22 cellular contexts compared by ENCODE assay signal in genomic region chr17:47009759-47010594, GRCh38. TPM values are rescaled to one million over a fixed set of nuclear protein-coding genes. Genes with fewer than 3 reads are reported as not detected.
DNase-seq lines count a peak whose midpoint lies in the region; ATAC-seq and TF ChIP-seq lines count a peak whose summit lies in the region.
"Had no signal": no experiment of that assay in that cellular context is flagged by ENCODE, and none has a peak within 500 bp of the region (broad histone marks: within the 10 kb centered on the region; RNA-seq: fewer than 3 reads in every experiment).

No MANE protein-coding gene starts in this region.

- peak overlapping the region; percentile 22 for H3K27ac Mint-ChIP-seq in glutamatergic neuron (ENCODE audit: unreplicated experiment)
- no peak overlapping the region for H3K27ac Mint-ChIP-seq in activated CD8-positive, alpha-beta T cell treated with anti-CD3 and anti-CD28 coated beads, Interleukin-2, amount 10 ng/mL, durations not matched to agents 7 days and 5 days
- H3K27ac Mint-ChIP-seq: CD4-positive, alpha-beta T cell had no signal

- H3K27me3 ChIP-seq in PC-3 (ENCODE audit: low read length), result no peaks in the 10 kb centered on the region
- H3K27me3 ChIP-seq: BE2C had no signal

- CTCF ChIA-PET in PC-3 (lab: Charles Lee), result no interaction called here
- CTCF ChIA-PET in activated CD8-positive, alpha-beta T cell treated with anti-CD3 and anti-CD28 coated beads, Interleukin-2, amount 10 ng/mL, durations not matched to agents 7 days and 5 days (lab: Charles Lee), result no interaction called here

- intact Hi-C loops in PC-3 (cut with micrococcal nuclease), result no loop called here

- ATAC-seq in PC-3, result no peak
- ATAC-seq in activated CD8-positive, alpha-beta T cell treated with anti-CD3 and anti-CD28 coated beads, Interleukin-2, amount 10 ng/mL, durations not matched to agents 7 days and 5 days, result no peak
- ATAC-seq: GM12878 had no signal

- H3K27me3 Mint-ChIP-seq in glutamatergic neuron (ENCODE audit: unreplicated experiment), result no peaks in the 10 kb centered on the region
- no peaks in the 10 kb centered on the region for H3K27me3 Mint-ChIP-seq in activated CD8-positive, alpha-beta T cell treated with anti-CD3 and anti-CD28 coated beads, Interleukin-2, amount 10 ng/mL, durations not matched to agents 7 days and 5 days (ENCODE audit: low read depth)
- H3K27me3 Mint-ChIP-seq: CD4-positive, alpha-beta T cell had no signal

- H4K20me1 ChIP-seq in PC-3 (ENCODE audit: low read length), result no peaks in the 10 kb centered on the region

- no TSS peak for BruUV-seq in PC-3 (replicated peaks; lab: Mats Ljungman, UMichigan)

- TF ChIP-seq CTCF in PC-3 (conservative IDR thresholded peaks at IDR 0.05; ENCODE audit: low read depth, low read length) (no peak), glutamatergic neuron (IDR thresholded peaks at IDR 0.05; ENCODE audit: partially characterized antibody, unreplicated experiment) (no peak)

- H3K4me1 ChIP-seq in PC-3 (ENCODE audit: insufficient read depth, low read length), result no peaks in the 10 kb centered on the region
- H3K4me1 ChIP-seq: BE2C had no signal

- H2AFZ ChIP-seq in PC-3 (ENCODE audit: low read length), result no peak overlapping the region
- H2AFZ ChIP-seq: PC-9 had no signal

- no peaks in the 10 kb centered on the region for H3K36me3 Mint-ChIP-seq in glutamatergic neuron (ENCODE audit: unreplicated experiment)
- no peaks in the 10 kb centered on the region for H3K36me3 Mint-ChIP-seq in activated CD8-positive, alpha-beta T cell treated with anti-CD3 and anti-CD28 coated beads, Interleukin-2, amount 10 ng/mL, durations not matched to agents 7 days and 5 days (ENCODE audit: low read depth)

- H3K4me3 ChIP-seq in PC-3 (ENCODE audit: low read length), result no peak overlapping the region
- H3K4me3 ChIP-seq: GM12878, PC-9, SK-N-MC had no signal

- no peaks in the 10 kb centered on the region for H3K9me3 ChIP-seq in PC-3 (ENCODE audit: low read length)
- H3K9me3 ChIP-seq: BE2C had no signal

- no peak overlapping the region for H3K4me3 Mint-ChIP-seq in glutamatergic neuron (ENCODE audit: unreplicated experiment)
- no peak overlapping the region for H3K4me3 Mint-ChIP-seq in activated CD8-positive, alpha-beta T cell treated with anti-CD3 and anti-CD28 coated beads, Interleukin-2, amount 10 ng/mL, durations not matched to agents 7 days and 5 days
- H3K4me3 Mint-ChIP-seq: CD4-positive, alpha-beta T cell had no signal

- H3K9me3 Mint-ChIP-seq in glutamatergic neuron (ENCODE audit: unreplicated experiment), result no peaks in the 10 kb centered on the region
- no peaks in the 10 kb centered on the region for H3K9me3 Mint-ChIP-seq in activated CD8-positive, alpha-beta T cell treated with anti-CD3 and anti-CD28 coated beads, Interleukin-2, amount 10 ng/mL, durations not matched to agents 7 days and 5 days (ENCODE audit: insufficient read depth)
- H3K9me3 Mint-ChIP-seq: CD4-positive, alpha-beta T cell had no signal

- H3K9ac ChIP-seq in PC-3 (ENCODE audit: low read length), result no peak overlapping the region

- H3F3A ChIP-seq in PC-3 (ENCODE audit: low read length, unreplicated experiment), result no peaks in the 10 kb centered on the region

- no peaks in the 10 kb centered on the region for H3K36me3 ChIP-seq in PC-3 (ENCODE audit: low read depth, low read length)
- H3K36me3 ChIP-seq: BE2C had no signal

- no peaks in the 10 kb centered on the region for H3K4me1 Mint-ChIP-seq in glutamatergic neuron (ENCODE audit: low read depth, unreplicated experiment)
- H3K4me1 Mint-ChIP-seq in activated CD8-positive, alpha-beta T cell treated with anti-CD3 and anti-CD28 coated beads, Interleukin-2, amount 10 ng/mL, durations not matched to agents 7 days and 5 days (ENCODE audit: low read depth), result peaks cover 11% of the 10 kb centered on the region

- no peak overlapping the region for H3K27ac ChIP-seq in PC-3 (ENCODE audit: low read length)
- no peak overlapping the region for H3K27ac ChIP-seq in substantia nigra (ENCODE audit: low read depth, low read length, poor library complexity, severe bottlenecking)
- H3K27ac ChIP-seq: PC-9, SK-N-MC had no signal

- POLR2A ChIA-PET in PC-3 (lab: Charles Lee; ENCODE audit: unreplicated experiment), result no interaction called here
- POLR2A ChIA-PET in activated CD8-positive, alpha-beta T cell treated with anti-CD3 and anti-CD28 coated beads, Interleukin-2, amount 10 ng/mL, durations not matched to agents 7 days and 5 days (lab: Charles Lee), result no interaction called here

- peak; percentile 51 for DNase-seq in ELR (ENCODE audit: low read depth)
- DNase-seq in PC-3, result peak; percentile 21
- DNase-seq in glutamatergic neuron, result no peak
- DNase-seq in renal cortical epithelial cell (ENCODE audit: low read depth), result peak; percentile 6
- DNase-seq in retina, result no peak
- DNase-seq in activated CD8-positive, alpha-beta T cell treated with anti-CD3 and anti-CD28 coated beads, Interleukin-2, amount 10 ng/mL, durations not matched to agents 7 days and 5 days, result no peak
- DNase-seq in substantia nigra (lab: John Stamatoyannopoulos, UW), result no peak
- DNase-seq: BE2C; CD4-positive, alpha-beta T cell; GDM1; HCEC 1CT; Karpas-422; MM.1S; NCI-H1105; NCI-H1694 treated with DMSO at 0.1 percent for 48 hours; NCI-H2107; NCI-H345; NCI-H526; NK-92 treated with Interleukin-12 subunit alpha and Interleukin-12 subunit beta, amount 100 ng/mL, for 24 hours; PC-9 had no signal

- no peaks in the 10 kb centered on the region for H3K9me2 ChIP-seq in PC-3 (replicated peaks; ENCODE audit: low read length)

- no peaks in the 10 kb centered on the region for H3K79me2 ChIP-seq in PC-3 (ENCODE audit: low read length)

- no peak overlapping the region for H3K4me2 ChIP-seq in PC-3 (ENCODE audit: low read length)
- H3K4me2 ChIP-seq: PC-9 had no signal

RNA-seq across cellular contexts. Expression of gene RPRML, which starts 30.9 kb away (rescaled TPM):
- 0.11 TPM in 1 of 2 replicates, not detected in the other for total RNA-seq in PC-3 (2014; rRNA removed)
- 4.5 TPM for total RNA-seq in glutamatergic neuron (ENCODE audit: unreplicated experiment)
- total RNA-seq in renal cortical epithelial cell, result not detected in 2 replicates
- under 1 TPM in 1 of 2 experiments, not detected in 1; 0.23 TPM for total RNA-seq in activated CD8-positive, alpha-beta T cell treated with anti-CD3 and anti-CD28 coated beads, Interleukin-2, amount 10 ng/mL, durations not matched to agents 7 days and 5 days
- total RNA-seq: CD4-positive, alpha-beta T cell; GM12878; PC-9 had no signal

Comparison
In these comparisons a context has a peak if more than half of its experiments do, and no peak if none do; other contexts are left out.
1. DNase-seq: peak in ELR (single experiment), PC-3 (single experiment) and renal cortical epithelial cell (single experiment); none in glutamatergic neuron (single experiment), retina (single experiment), activated CD8-positive, alpha-beta T cell treated with anti-CD3 and anti-CD28 coated beads, Interleukin-2, amount 10 ng/mL, durations not matched to agents 7 days and 5 days (single experiment) and substantia nigra (0 of 49).